15 cellular contexts compared by ENCODE assay signal in the genomic region with DNA sequence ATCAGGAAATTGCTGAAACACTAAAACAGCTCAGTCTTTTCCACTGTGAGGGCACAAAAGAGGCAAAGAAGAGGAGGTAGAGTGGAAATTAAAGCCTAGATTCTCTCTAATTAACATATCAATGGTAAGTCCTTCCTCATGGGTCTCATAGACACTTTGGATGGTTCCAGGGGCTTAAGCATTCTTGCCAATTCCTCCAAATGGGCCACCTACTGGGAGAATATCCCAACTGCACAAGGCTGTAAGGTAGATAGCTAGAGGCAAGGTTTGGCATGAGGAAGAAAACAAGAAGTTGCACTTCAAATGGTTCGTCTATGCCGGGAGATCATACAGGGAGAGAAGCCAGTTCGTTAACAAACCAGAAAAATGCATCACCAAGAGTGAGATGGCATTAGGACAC.
"Had no signal": no experiment of that assay in that cellular context is flagged by ENCODE, and none has a peak within 500 bp of the region (broad histone marks: within the 10 kb centered on the region; RNA-seq: fewer than 3 reads in every experiment).

No MANE protein-coding gene starts in this region.

- H3K4me3 ChIP-seq: psoas muscle, right lobe of liver, tibial artery, uterus had no signal

- FAIRE-seq: islet of Langerhans had no signal

- H3K4me1 ChIP-seq: psoas muscle, right lobe of liver, tibial artery, uterus had no signal

- DNase-seq: activated CD4-positive, alpha-beta memory T cell treated with anti-CD3 and anti-CD28 coated beads, Interleukin-2, amount 10 ng/mL, durations not matched to agents 7 days and 5 days; activated CD4-positive, alpha-beta T cell treated with anti-CD3 and anti-CD28 coated beads for 36 hours; activated CD8-positive, alpha-beta memory T cell treated with anti-CD3 and anti-CD28 coated beads, Interleukin-2, amount 50 U/mL, for 4 hours; activated naive CD8-positive, alpha-beta T cell treated with anti-CD3 and anti-CD28 coated beads, Interleukin-2, amount 10 ng/mL, durations not matched to agents 7 days and 5 days; activated T-cell treated with anti-CD3 and anti-CD28 coated beads, Interleukin-2, amount 50 U/mL, for 72 hours; anterior cingulate cortex; dermis blood vessel endothelial cell; hippocampal formation; mammary epithelial cell; psoas muscle; right lobe of liver; tibial artery; uterus had no signal

- H3K27ac ChIP-seq: psoas muscle, right lobe of liver, tibial artery, uterus, VCaP had no signal

- H3K27me3 ChIP-seq: right lobe of liver, tibial artery, uterus had no signal

- H3K36me3 ChIP-seq: right lobe of liver, tibial artery, uterus had no signal
